ENCODE assay signal across 8 cellular contexts in genomic region chr1:181101581-181102226, GRCh38. TPM values are rescaled to one million over a fixed set of nuclear protein-coding genes. Genes with fewer than 3 reads are reported as not detected.
DNase-seq lines count a peak whose midpoint lies in the region; ATAC-seq and TF ChIP-seq lines count a peak whose summit lies in the region.

No MANE protein-coding gene starts in this region.

- H2AFZ ChIP-seq in neural progenitor cell (replicated peaks), result no peak overlapping the region

- H3K27ac Mint-ChIP-seq in neural progenitor cell, result peak overlapping the region; percentile 59
- H3K27ac Mint-ChIP-seq in activated CD4-positive, alpha-beta T cell treated with anti-CD3 and anti-CD28 coated beads, Interleukin-2, amount 10 ng/mL, durations not matched to agents 7 days and 5 days, result no peak overlapping the region

- H3K27ac ChIP-seq in brain microvascular endothelial cell (peak overlapping the region; percentile 31), neural progenitor cell (no peak overlapping the region)

- H3K79me2 ChIP-seq in neural progenitor cell (ENCODE audit: low read depth), result no peaks in the 10 kb centered on the region

- TF ChIP-seq CTCF in brain microvascular endothelial cell (IDR thresholded peaks at IDR 0.05; ENCODE audit: low read depth, low read length, missing control alignments), result no peak
- TF ChIP-seq CTCF in neural progenitor cell (IDR thresholded peaks at IDR 0.05), result no peak

- H3K9me3 Mint-ChIP-seq in neural progenitor cell, result no peaks in the 10 kb centered on the region
- H3K9me3 Mint-ChIP-seq in activated CD4-positive, alpha-beta T cell treated with anti-CD3 and anti-CD28 coated beads, Interleukin-2, amount 10 ng/mL, durations not matched to agents 7 days and 5 days, result no peaks in the 10 kb centered on the region

- no peaks in the 10 kb centered on the region for H4K20me1 ChIP-seq in neural progenitor cell (ENCODE audit: low read depth)

- peak overlapping the region; percentile 74 for H3K4me2 ChIP-seq in neural progenitor cell

- peaks cover 85% of the 10 kb centered on the region for H3K4me1 Mint-ChIP-seq in neural progenitor cell
- H3K4me1 Mint-ChIP-seq in activated CD4-positive, alpha-beta T cell treated with anti-CD3 and anti-CD28 coated beads, Interleukin-2, amount 10 ng/mL, durations not matched to agents 7 days and 5 days, result peaks cover 84% of the 10 kb centered on the region

- POLR2A ChIA-PET in activated CD4-positive, alpha-beta T cell treated with anti-CD3 and anti-CD28 coated beads, Interleukin-2, amount 10 ng/mL, durations not matched to agents 7 days and 5 days (lab: Charles Lee), result interaction anchor here (0.7 kb wide), 1 partner anchor 275 kb away, joined by 3 read pairs; no protein-coding TSS in a partner anchor

- no peaks in the 10 kb centered on the region for H3K27me3 ChIP-seq in brain microvascular endothelial cell (replicated peaks)
- peaks cover 69% of the 10 kb centered on the region for H3K27me3 ChIP-seq in neural progenitor cell

- peaks cover 8% of the 10 kb centered on the region for H3K27me3 Mint-ChIP-seq in neural progenitor cell (ENCODE audit: insufficient read depth, low read depth)
- peaks cover 9% of the 10 kb centered on the region for H3K27me3 Mint-ChIP-seq in activated CD4-positive, alpha-beta T cell treated with anti-CD3 and anti-CD28 coated beads, Interleukin-2, amount 10 ng/mL, durations not matched to agents 7 days and 5 days

- CTCF ChIA-PET in activated CD4-positive, alpha-beta T cell treated with anti-CD3 and anti-CD28 coated beads, Interleukin-2, amount 10 ng/mL, durations not matched to agents 7 days and 5 days (lab: Charles Lee), result interaction anchor here (1.0 to 5.8 kb wide), 5 partner anchors 9 to 42 kb away, joined by 3 to 30 read pairs (median 4); partner anchors contain the start of gene IER5

- DNase-seq in H4 (ENCODE audit: low spot score) (peak; percentile 54), NCI-H2196 treated with DMSO at 0.1 percent for 48 hours (lab: John Stamatoyannopoulos, UW; ENCODE audit: unreplicated experiment) (peak; percentile 28), brain microvascular endothelial cell (no peak), neural progenitor cell (ENCODE audit: low spot score) (peak; percentile 64), hippocampal formation (lab: John Stamatoyannopoulos, UW) (no peak)
- no peak for DNase-seq in activated CD4-positive, alpha-beta T cell treated with anti-CD3 and anti-CD28 coated beads, Interleukin-2, amount 10 ng/mL, durations not matched to agents 7 days and 5 days
- DNase-seq in activated CD8-positive, alpha-beta memory T cell treated with anti-CD3 and anti-CD28 coated beads, Interleukin-2, amount 50 U/mL, for 4 hours, result no peak

- peaks cover 54% of the 10 kb centered on the region for H3F3A ChIP-seq in neural progenitor cell (ENCODE audit: low read depth)

- no peak for ATAC-seq in HG02884 (IDR thresholded peaks at IDR 0.05; ENCODE audit: unreplicated experiment)

- in situ Hi-C loops in brain microvascular endothelial cell (cut with HindIII; ENCODE audit: low pct_ligation_motif_present, low sequenced_read_pairs), result no loop called here

- H3K4me3 ChIP-seq in brain microvascular endothelial cell (ENCODE audit: low read depth, low read length) (peak overlapping the region; percentile 4), neural progenitor cell (peak overlapping the region; percentile 35)

- no peaks in the 10 kb centered on the region for H3K9me3 ChIP-seq in neural progenitor cell (ENCODE audit: low read depth)

- H3K36me3 ChIP-seq in brain microvascular endothelial cell (replicated peaks), result no peaks in the 10 kb centered on the region
- no peaks in the 10 kb centered on the region for H3K36me3 ChIP-seq in neural progenitor cell

- H3K36me3 Mint-ChIP-seq in neural progenitor cell, result no peaks in the 10 kb centered on the region
- peaks cover 1% of the 10 kb centered on the region for H3K36me3 Mint-ChIP-seq in activated CD4-positive, alpha-beta T cell treated with anti-CD3 and anti-CD28 coated beads, Interleukin-2, amount 10 ng/mL, durations not matched to agents 7 days and 5 days (ENCODE audit: low read depth)

- peaks cover 59% of the 10 kb centered on the region for H3K4me1 ChIP-seq in neural progenitor cell

- peak overlapping the region; percentile 66 for H3K4me3 Mint-ChIP-seq in neural progenitor cell
- no peak overlapping the region for H3K4me3 Mint-ChIP-seq in activated CD4-positive, alpha-beta T cell treated with anti-CD3 and anti-CD28 coated beads, Interleukin-2, amount 10 ng/mL, durations not matched to agents 7 days and 5 days

- H3K9ac ChIP-seq in neural progenitor cell, result no peak overlapping the region

RNA-seq across cellular contexts. Expression of gene IER5, which starts 13.2 kb away (rescaled TPM):
- total RNA-seq in H4 (2014; rRNA removed; shearing (Covaris generic)), result 4.7 and 6.0 TPM in 2 replicates
- 8.0 and 15.3 TPM in 2 replicates for total RNA-seq in neural progenitor cell (ENCODE audit: low replicate concordance)
- total RNA-seq in activated CD4-positive, alpha-beta T cell treated with anti-CD3 and anti-CD28 coated beads, Interleukin-2, amount 10 ng/mL, durations not matched to agents 7 days and 5 days, result 10 to 100 TPM; 20.3 to 24.9 TPM

Comparison
In these comparisons a context has a peak if more than half of its experiments do, and no peak if none do; other contexts are left out.
1. DNase-seq: peak in H4 (single experiment), NCI-H2196 treated with DMSO at 0.1 percent for 48 hours (single experiment) and neural progenitor cell (single experiment); none in brain microvascular endothelial cell (single experiment), hippocampal formation (0 of 2), activated CD4-positive, alpha-beta T cell treated with anti-CD3 and anti-CD28 coated beads, Interleukin-2, amount 10 ng/mL, durations not matched to agents 7 days and 5 days (single experiment) and activated CD8-positive, alpha-beta memory T cell treated with anti-CD3 and anti-CD28 coated beads, Interleukin-2, amount 50 U/mL, for 4 hours (single experiment).